Comparison of ENCODE assay signal across 14 cellular contexts in the genomic region with DNA sequence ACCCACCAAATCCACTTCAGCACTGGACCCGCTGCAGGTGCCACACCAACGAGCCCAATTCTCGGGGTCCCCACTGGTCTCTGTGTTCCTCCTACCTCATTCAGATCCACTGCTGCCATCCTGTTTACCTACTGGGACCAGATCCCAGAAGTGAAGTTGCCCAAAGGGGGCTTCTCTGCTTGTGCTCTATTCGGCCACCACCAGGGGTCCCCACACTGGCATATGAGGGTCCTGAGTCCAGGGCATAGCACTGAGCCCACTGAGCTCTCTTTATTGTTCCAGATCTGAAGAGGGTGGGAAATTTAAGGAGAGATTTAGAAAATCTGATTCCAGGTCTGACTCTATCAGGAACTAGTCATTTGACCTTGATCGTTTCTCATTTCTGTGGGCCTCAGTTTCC. TPM values are rescaled to one million over a fixed set of nuclear protein-coding genes. Genes with fewer than 3 reads are reported as not detected.
DNase-seq lines count a peak whose midpoint lies in the region; ATAC-seq, FAIRE-seq and TF ChIP-seq lines count a peak whose summit lies in the region.
"Had no signal": no experiment of that assay in that cellular context is flagged by ENCODE, and none has a peak within 500 bp of the region (broad histone marks: within the 10 kb centered on the region; RNA-seq: fewer than 3 reads in every experiment).

No MANE protein-coding gene starts in this region.

- no peak overlapping the region for H3K9ac ChIP-seq in kidney (ENCODE audit: low read length in 2 of 2)
- H3K9ac ChIP-seq: KMS-11 had no signal

- H3K27ac ChIP-seq in WERI-Rb-1 (no peak overlapping the region), kidney (ENCODE audit: low read depth in 2 of 2, low read length in 2 of 2) (no peak overlapping the region)
- H3K27ac ChIP-seq: KMS-11 had no signal

- H3K9me3 ChIP-seq in WERI-Rb-1 (ENCODE audit: severe bottlenecking) (no peaks in the 10 kb centered on the region), kidney (ENCODE audit: control insufficient read depth in 1 of 2, low read length in 2 of 2) (no peaks in the 10 kb centered on the region)

- no peaks in the 10 kb centered on the region for H3K4me1 ChIP-seq in kidney (ENCODE audit: control insufficient read depth in 1 of 2, insufficient read depth in 1 of 2, low read depth in 1 of 2, low read length in 2 of 2)

- intact Hi-C loops in kidney (cut with DNase I): no loop called here

- H3K4me3 ChIP-seq in WERI-Rb-1 (ENCODE audit: low read depth, low read length) (no peak overlapping the region), kidney (ENCODE audit: low read length in 2 of 2) (no peak overlapping the region)

- DNase-seq in ACHN: peak; percentile 37
- DNase-seq in WERI-Rb-1: peak; percentile 31
- peak; percentile 25 for DNase-seq in iPS DF 19.7 (ENCODE audit: low read depth, low spot score)
- DNase-seq in kidney: no peak
- DNase-seq: activated T-cell treated with anti-CD3 and anti-CD28 coated beads, Interleukin-2, amount 50 U/mL, for 1 hour; NCI-H2107; stimulated activated CD4-positive, alpha-beta T cell treated with anti-CD3 and anti-CD28 coated beads, Interleukin-12 subunit alpha, Interleukin-12 subunit beta, amount 100 ng/mL, for 4 hours had no signal

- ATAC-seq in HG02840 (IDR thresholded peaks at IDR 0.05; ENCODE audit: low FRiP score, unreplicated experiment): no peak
- ATAC-seq in HG02798 (IDR thresholded peaks at IDR 0.05; ENCODE audit: poor library complexity, unreplicated experiment): no peak
- ATAC-seq in GM19324 (IDR thresholded peaks at IDR 0.05; ENCODE audit: low FRiP score, unreplicated experiment): no peak

- TF ChIP-seq CTCF in GM12874 (IDR thresholded peaks at IDR 0.05; ENCODE audit: insufficient read depth, low read depth, low read length): peak; percentile 24; the same call in 1 of the 2 replicates
- peak; percentile 64 for TF ChIP-seq CTCF in WERI-Rb-1 (IDR thresholded peaks at IDR 0.05; ENCODE audit: low read depth, low read length)
- no peak for TF ChIP-seq CTCF in kidney (IDR thresholded peaks at IDR 0.05; ENCODE audit: borderline replicate concordance, extremely low read depth, insufficient read depth)

- FAIRE-seq in kidney (lab: Jason Lieb, UNC): no peak
- FAIRE-seq: keratinocyte had no signal

- H3K36me3 ChIP-seq in WERI-Rb-1 (no peaks in the 10 kb centered on the region), kidney (ENCODE audit: control insufficient read depth in 1 of 2, insufficient read depth in 2 of 2, low read length in 2 of 2) (no peaks in the 10 kb centered on the region)

- no peaks in the 10 kb centered on the region for H3K27me3 ChIP-seq in WERI-Rb-1 (ENCODE audit: insufficient read depth, low read depth, severe bottlenecking)

- in situ Hi-C loops in ACHN (cut with HindIII; ENCODE audit: low pct_ligation_motif_present, low pct_unique_long_range_greater_than_20kb, low sequenced_read_pairs): loop anchor here (25.0 kb wide), 1 partner anchor 132 kb away; no protein-coding TSS in a partner anchor

RNA-seq across cellular contexts. Expression of a gene that starts 2.4 kb away (rescaled TPM):
- not detected for total RNA-seq in kidney
- polyA plus RNA-seq in kidney (ENCODE audit: insufficient read depth, low read depth, low replicate concordance): not detected
- polyA plus RNA-seq: CD14-positive monocyte, keratinocyte had no signal
